ENCODE assay signal across 21 cellular contexts in the genomic region with DNA sequence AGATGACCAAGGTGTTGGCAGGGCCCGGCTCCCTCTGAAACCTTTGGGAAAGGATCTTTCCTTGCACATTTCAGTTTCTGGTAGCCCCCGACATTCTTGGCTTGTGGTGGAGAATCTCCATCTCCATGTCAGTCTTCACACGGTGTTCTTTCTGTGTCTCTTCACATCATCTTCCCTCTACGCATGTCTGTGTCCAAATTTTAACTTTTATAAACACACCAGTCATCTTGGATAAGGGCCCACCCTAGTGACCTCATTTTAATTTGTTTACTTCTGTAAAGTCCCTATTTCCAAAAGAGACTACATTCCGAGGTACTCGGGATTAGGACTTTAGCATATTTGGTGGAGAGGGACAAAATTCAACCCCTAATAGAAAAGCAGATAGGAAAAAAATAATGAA.
"Had no signal": no experiment of that assay in that cellular context is flagged by ENCODE, and none has a peak within 500 bp of the region (broad histone marks: within the 10 kb centered on the region; RNA-seq: fewer than 3 reads in every experiment).

No MANE protein-coding gene starts in this region.

- H3K27ac ChIP-seq: body of pancreas, left lung, neutrophil, pancreas, suprapubic skin, transverse colon, WERI-Rb-1 had no signal

- H3K36me3 ChIP-seq: gastrocnemius medialis, left lung, neutrophil, pancreas, transverse colon, WERI-Rb-1 had no signal

- DNase-seq: activated CD4-positive, alpha-beta T cell treated with anti-CD3 and anti-CD28 coated beads, Interleukin-2, amount 50 U/mL, for 4 hours; activated gamma-delta T cell treated with Interleukin-2 at 50 U/mL for 16 hours; activated naive CD8-positive, alpha-beta T cell treated with anti-CD3 and anti-CD28 coated beads for 36 hours; amniotic stem cell; body of pancreas; caudate nucleus; dorsolateral prefrontal cortex; head of caudate nucleus; left lung; natural killer cell; pancreas; stimulated activated CD4-positive, alpha-beta T cell treated with anti-CD3 and anti-CD28 coated beads, Interleukin-2, amount 100 ng/mL, for 24 hours; SW 1271; T-helper 2 cell; transverse colon; WERI-Rb-1 had no signal

- H3K4me1 Mint-ChIP-seq: activated naive CD8-positive, alpha-beta T cell treated with anti-CD3 and anti-CD28 coated beads for 36 hours had no signal

- H3K36me3 Mint-ChIP-seq: activated naive CD8-positive, alpha-beta T cell treated with anti-CD3 and anti-CD28 coated beads for 36 hours; memory B cell; natural killer cell had no signal

- H3K4me3 ChIP-seq: body of pancreas, dorsolateral prefrontal cortex, gastrocnemius medialis, left lung, pancreas, suprapubic skin, transverse colon had no signal

- H3K9me3 ChIP-seq: body of pancreas, gastrocnemius medialis, left lung, neutrophil, pancreas, suprapubic skin, transverse colon had no signal

- H3K4me1 ChIP-seq: body of pancreas, gastrocnemius medialis, left lung, pancreas, transverse colon had no signal

- H3K27me3 ChIP-seq: body of pancreas, dorsolateral prefrontal cortex, gastrocnemius medialis, left lung, neutrophil, pancreas, suprapubic skin, transverse colon had no signal

- H3K9me3 Mint-ChIP-seq: activated naive CD8-positive, alpha-beta T cell treated with anti-CD3 and anti-CD28 coated beads for 36 hours; memory B cell; natural killer cell; stimulated activated naive CD8-positive, alpha-beta T cell treated with anti-CD3 and anti-CD28 coated beads, Interleukin-15, Interleukin-2, amounts not matched to agents 100 ng/mL and 50 ng/mL, for 24 hours had no signal

- H3K27me3 Mint-ChIP-seq: activated naive CD8-positive, alpha-beta T cell treated with anti-CD3 and anti-CD28 coated beads for 36 hours had no signal

- ATAC-seq: body of pancreas, left lung, natural killer cell, pancreas had no signal

- H3K4me3 Mint-ChIP-seq: activated naive CD8-positive, alpha-beta T cell treated with anti-CD3 and anti-CD28 coated beads for 36 hours; memory B cell; natural killer cell; stimulated activated naive CD8-positive, alpha-beta T cell treated with anti-CD3 and anti-CD28 coated beads, Interleukin-15, Interleukin-2, amounts not matched to agents 100 ng/mL and 50 ng/mL, for 24 hours had no signal

- H3K27ac Mint-ChIP-seq: activated naive CD8-positive, alpha-beta T cell treated with anti-CD3 and anti-CD28 coated beads for 36 hours; memory B cell; natural killer cell; stimulated activated naive CD8-positive, alpha-beta T cell treated with anti-CD3 and anti-CD28 coated beads, Interleukin-15, Interleukin-2, amounts not matched to agents 100 ng/mL and 50 ng/mL, for 24 hours had no signal
